Comparison of ENCODE assay signal across 1 cellular context in genomic region chr6:42025790-42026311, GRCh38.
TF ChIP-seq lines count a peak whose summit lies in the region.

No MANE protein-coding gene starts in this region.

TF ChIP-seq in GM12878, 131 proteins besides CTCF, POLR2A, EP300 and RAD21 (continued from another document):
- peak; percentile 24 for TF ChIP-seq PKNOX1 (IDR thresholded peaks at IDR 0.05)
- TF ChIP-seq MTA3 (IDR thresholded peaks at IDR 0.05; ENCODE audit: borderline replicate concordance, low read length) = no peak
- TF ChIP-seq SUPT20H (IDR thresholded peaks at IDR 0.05; ENCODE audit: borderline replicate concordance, control insufficient read depth, low read depth, low read length) = no peak
- no peak for TF ChIP-seq CREM (IDR thresholded peaks at IDR 0.05; ENCODE audit: low read depth)
- TF ChIP-seq IRF4 (IDR thresholded peaks at IDR 0.05; ENCODE audit: low read depth, low read length) = no peak
- 0 out of 2 replicates have a peak, but pooled peaks have one; percentile 0 for TF ChIP-seq MXI1 (IDR thresholded peaks at IDR 0.05; ENCODE audit: low read depth, low read length)
- TF ChIP-seq IRF3 (IDR thresholded peaks at IDR 0.05) = no peak
TF ChIP-seq in GM12878: peak in this region for 3.
